Comparison of ENCODE assay signal across 8 cellular contexts in genomic region chr5:137498301-137498735, GRCh38. TPM values are rescaled to one million over a fixed set of nuclear protein-coding genes. Genes with fewer than 3 reads are reported as not detected.
DNase-seq lines count a peak whose midpoint lies in the region; TF ChIP-seq lines count a peak whose summit lies in the region.

No MANE protein-coding gene starts in this region.

- peak overlapping the region; percentile 94 for H3K4me2 ChIP-seq in mesenchymal stem cell (ENCODE audit: low read length, poor library complexity, severe bottlenecking)

- H2AFZ ChIP-seq in mesenchymal stem cell (ENCODE audit: low read depth, low read length) = no peak overlapping the region

- no peaks in the 10 kb centered on the region for H3K36me3 Mint-ChIP-seq in activated T-cell treated with anti-CD3 and anti-CD28 coated beads, Interleukin-2, amount 50 U/mL, for 24 hours (ENCODE audit: low read depth)

- H2BK5ac ChIP-seq in mesenchymal stem cell (ENCODE audit: low read depth, low read length, poor library complexity, severe bottlenecking) = no peak overlapping the region

- peak overlapping the region; percentile 46 for H3K4me3 ChIP-seq in ectodermal cell (ENCODE audit: insufficient read depth, low read depth, low read length)
- peak overlapping the region; percentile 40 to 93 for H3K4me3 ChIP-seq in mesenchymal stem cell (ENCODE audit: insufficient read depth in 1 of 2, low read depth in 1 of 2, low read length in 2 of 2)
- peak overlapping the region; percentile 36 to 56 for H3K4me3 ChIP-seq in uterus

- TF ChIP-seq CTCF in uterus (IDR thresholded peaks at IDR 0.05) = no peak

- no peak for TF ChIP-seq POLR2A in uterus (IDR thresholded peaks at IDR 0.05)

- no peak overlapping the region for H3K4ac ChIP-seq in mesenchymal stem cell (ENCODE audit: low read depth in 1 of 2, low read length in 2 of 2)

- H3K23ac ChIP-seq in mesenchymal stem cell (ENCODE audit: low read length in 2 of 2) = no peak overlapping the region

- H3K4me1 Mint-ChIP-seq in activated T-cell treated with anti-CD3 and anti-CD28 coated beads, Interleukin-2, amount 50 U/mL, for 24 hours (ENCODE audit: low read depth) = no peaks in the 10 kb centered on the region

- no peak overlapping the region for H2AK5ac ChIP-seq in mesenchymal stem cell (ENCODE audit: low read length, severe bottlenecking)

- H3K27me3 Mint-ChIP-seq in activated T-cell treated with anti-CD3 and anti-CD28 coated beads, Interleukin-2, amount 50 U/mL, for 24 hours = peaks cover 21% of the 10 kb centered on the region

- no peak overlapping the region for H2BK12ac ChIP-seq in mesenchymal stem cell (ENCODE audit: low read length in 2 of 2)

- no peak overlapping the region for H4K8ac ChIP-seq in mesenchymal stem cell (ENCODE audit: low read length)

- intact Hi-C loops in uterus (cut with DNase I; ENCODE audit: low total_unique reads) = no loop called here

- no peak overlapping the region for H3K27ac Mint-ChIP-seq in activated T-cell treated with anti-CD3 and anti-CD28 coated beads, Interleukin-2, amount 50 U/mL, for 24 hours

- no peak overlapping the region for H2BK15ac ChIP-seq in mesenchymal stem cell (ENCODE audit: low read depth, poor library complexity, severe bottlenecking)

- H4K91ac ChIP-seq in mesenchymal stem cell (ENCODE audit: low read length) = no peak overlapping the region

- H2BK120ac ChIP-seq in mesenchymal stem cell (ENCODE audit: low read depth, low read length) = no peak overlapping the region

- H3K9me3 Mint-ChIP-seq in activated T-cell treated with anti-CD3 and anti-CD28 coated beads, Interleukin-2, amount 50 U/mL, for 24 hours = no peaks in the 10 kb centered on the region

- H3K14ac ChIP-seq in mesenchymal stem cell (ENCODE audit: low read length in 2 of 2) = no peak overlapping the region

- H3K9ac ChIP-seq in mesenchymal stem cell (ENCODE audit: low read length) = peak overlapping the region; percentile 87

- H3K4me1 ChIP-seq in ectodermal cell (ENCODE audit: control insufficient read depth, insufficient read depth, low read length) (peaks cover 3% of the 10 kb centered on the region), mesenchymal stem cell (ENCODE audit: control insufficient read depth, insufficient read depth, low read depth, low read length) (peaks cover 12% of the 10 kb centered on the region), uterus (no peaks in the 10 kb centered on the region)

- H3K36me3 ChIP-seq in ectodermal cell (ENCODE audit: control insufficient read depth, insufficient read depth, low read length) (no peaks in the 10 kb centered on the region), mesenchymal stem cell (ENCODE audit: control insufficient read depth in 1 of 2, insufficient read depth in 2 of 2, low read depth in 1 of 2, low read length in 2 of 2) (no peaks in the 10 kb centered on the region), uterus (no peaks in the 10 kb centered on the region)

- no peak overlapping the region for H3K18ac ChIP-seq in mesenchymal stem cell (ENCODE audit: low read depth in 1 of 2, low read length in 2 of 2)

- no peaks in the 10 kb centered on the region for H3K9me3 ChIP-seq in ectodermal cell (ENCODE audit: control insufficient read depth, low read length)
- no peaks in the 10 kb centered on the region for H3K9me3 ChIP-seq in mesenchymal stem cell (ENCODE audit: control insufficient read depth, low read length)
- no peaks in the 10 kb centered on the region for H3K9me3 ChIP-seq in uterus

- no peak overlapping the region for H3K4me3 Mint-ChIP-seq in activated T-cell treated with anti-CD3 and anti-CD28 coated beads, Interleukin-2, amount 50 U/mL, for 24 hours

- peak; percentile 31 for DNase-seq in activated T-cell treated with anti-CD3 and anti-CD28 coated beads, Interleukin-2, amount 50 U/mL, for 24 hours
- no peak for DNase-seq in activated T-cell treated with anti-CD3 and anti-CD28 coated beads, Interleukin-2, amount 50 U/mL, for 1 hour
- DNase-seq in mesenchymal stem cell (no peak), uterus (peak in 1 of 2 donors; percentile 24), Ammon's horn (ENCODE audit: low spot score) (no peak), NCI-H2081 treated with DMSO at 0.1 percent for 48 hours (lab: John Stamatoyannopoulos, UW) (no peak)
- DNase-seq in activated CD4-positive, CD25-positive, alpha-beta regulatory T cell treated with anti-CD3 and anti-CD28 coated beads, Interleukin-2, amount 50 U/mL, for 72 hours = no peak

- no peaks in the 10 kb centered on the region for H3K79me1 ChIP-seq in mesenchymal stem cell (replicated peaks; ENCODE audit: low read length, poor library complexity, severe bottlenecking)

- H3K27ac ChIP-seq in ectodermal cell (ENCODE audit: insufficient read depth, low read depth, low read length, poor library complexity, severe bottlenecking) = no peak overlapping the region
- H3K27ac ChIP-seq in mesenchymal stem cell (ENCODE audit: low read length, poor library complexity, severe bottlenecking) = no peak overlapping the region
- H3K27ac ChIP-seq in uterus = no peak overlapping the region

- WGBS in ectodermal cell, 2 experiments = 4 to 5% methylated on average over 57 of the region's 57 CpGs
- WGBS in mesenchymal stem cell = 4% methylated on average over 49 of the region's 57 CpGs

- H3K27me3 ChIP-seq in ectodermal cell (ENCODE audit: control insufficient read depth, insufficient read depth, low read length, poor library complexity, severe bottlenecking) = peaks cover 39% of the 10 kb centered on the region
- H3K27me3 ChIP-seq in mesenchymal stem cell (ENCODE audit: control insufficient read depth in 1 of 2, insufficient read depth in 1 of 2, low read length in 2 of 2) = peaks cover 5 to 39% of the 10 kb centered on the region in 2 experiments
- no peaks in the 10 kb centered on the region for H3K27me3 ChIP-seq in uterus

RNA-seq across cellular contexts. Expression of gene SPOCK1, which starts 0.8 kb away (rescaled TPM):
- polyA plus RNA-seq in ectodermal cell (2013, experiment 1 of 4) = 25.3 TPM
- polyA plus RNA-seq in ectodermal cell (2013, experiment 2 of 4) = 22.3 TPM
- polyA plus RNA-seq in ectodermal cell (2013, experiment 3 of 4) = 10.5 TPM
- 13.3 TPM for polyA plus RNA-seq in ectodermal cell (2013, experiment 4 of 4)
- 0.29 TPM for polyA plus RNA-seq in mesenchymal stem cell (2013, experiment 1 of 2)
- 0.22 TPM for polyA plus RNA-seq in mesenchymal stem cell (2013, experiment 2 of 2)
- 100 to 1,000 TPM in 1 of 4 donors, 10 to 100 TPM in 3; 31.8 to 131 (median 45.1) TPM for total RNA-seq in uterus
